ENCODE assay signal across 13 cellular contexts in the genomic region with DNA sequence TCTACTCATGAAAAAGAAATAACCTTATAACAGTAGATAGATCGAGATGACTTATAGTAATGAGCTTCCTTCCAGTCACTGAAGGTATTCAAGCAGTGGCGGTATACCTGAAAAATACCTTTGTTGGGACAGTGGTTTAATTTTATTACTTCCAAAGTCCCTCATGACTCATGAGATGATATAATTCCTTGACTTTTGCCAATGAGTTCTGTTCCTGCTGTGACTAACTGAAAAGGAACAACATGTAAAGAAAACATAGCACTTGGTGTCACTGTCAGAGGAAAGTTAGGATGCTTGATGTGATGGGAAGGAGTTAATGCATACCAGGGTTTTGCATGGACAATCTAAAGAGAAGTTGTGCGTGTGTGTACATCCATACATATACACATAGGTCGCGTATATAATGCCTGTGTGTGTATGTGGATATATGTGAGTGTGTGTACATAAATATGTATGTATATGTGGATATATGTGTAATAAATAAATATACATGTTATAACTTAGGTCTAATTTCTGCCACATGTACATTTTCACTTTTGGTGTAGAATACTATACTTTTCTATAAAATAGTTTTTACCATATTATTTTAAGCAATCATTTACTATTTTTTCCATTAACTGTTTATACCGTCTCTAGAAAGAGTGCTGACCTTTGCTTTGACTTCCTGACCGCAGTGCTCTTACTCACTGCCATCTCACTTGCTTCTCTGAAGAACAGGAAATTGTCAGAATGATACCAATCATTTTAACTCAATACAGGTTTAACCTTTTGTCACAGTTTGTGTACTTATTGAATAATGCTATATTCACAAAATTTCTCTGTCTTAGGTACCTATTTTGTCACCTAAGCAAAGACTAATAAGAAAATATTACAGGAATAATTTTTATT. TPM values are rescaled to one million over a fixed set of nuclear protein-coding genes. Genes with fewer than 3 reads are reported as not detected.
DNase-seq lines count a peak whose midpoint lies in the region; ATAC-seq and TF ChIP-seq lines count a peak whose summit lies in the region.
"Had no signal": no experiment of that assay in that cellular context is flagged by ENCODE, and none has a peak within 500 bp of the region (broad histone marks: within the 10 kb centered on the region; RNA-seq: fewer than 3 reads in every experiment).

No MANE protein-coding gene starts in this region.

- peak; percentile 100 for ATAC-seq in activated CD4-positive, CD25-positive, alpha-beta regulatory T cell treated with anti-CD3 and anti-CD28 coated beads, Interleukin-2, amount 50 U/mL, for 24 hours
- ATAC-seq: A549, sciatic nerve had no signal

- H3K9me3 ChIP-seq in skeletal muscle satellite cell (replicated peaks; ENCODE audit: low read length) = no peaks in the 10 kb centered on the region
- H3K9me3 ChIP-seq: A549, esophagus squamous epithelium had no signal

- H3K4me1 Mint-ChIP-seq in T-helper 1 cell treated with Interleukin-12 subunit alpha and Interleukin-12 subunit beta and Interleukin-4 antibody, amounts not matched to agents 30 μg/mL and 1 μg/mL, for 36 hours (ENCODE audit: low read depth) = peaks cover 31% of the 10 kb centered on the region
- H3K4me1 Mint-ChIP-seq in chondrocyte (ENCODE audit: low read depth) (peaks cover 7% of the 10 kb centered on the region), CD14-positive monocyte (no peaks in the 10 kb centered on the region), mesothelial cell of epicardium (no peaks in the 10 kb centered on the region)

- H3K4me2 ChIP-seq in skeletal muscle satellite cell (ENCODE audit: low read length) = peak overlapping the region; percentile 55
- H3K4me2 ChIP-seq: A549 had no signal

- H3K4me1 ChIP-seq in skeletal muscle satellite cell (ENCODE audit: control insufficient read depth, insufficient read depth, low read length) = peaks cover 22% of the 10 kb centered on the region
- H3K4me1 ChIP-seq: esophagus squamous epithelium had no signal

- peak overlapping the region; percentile 50 for H3K27ac Mint-ChIP-seq in T-helper 1 cell treated with Interleukin-12 subunit alpha and Interleukin-12 subunit beta and Interleukin-4 antibody, amounts not matched to agents 30 μg/mL and 1 μg/mL, for 36 hours
- H3K27ac Mint-ChIP-seq in chondrocyte (ENCODE audit: unreplicated experiment) (peak overlapping the region; percentile 58), CD14-positive monocyte (no peak overlapping the region), mesothelial cell of epicardium (no peak overlapping the region)

- H3K36me3 ChIP-seq in skeletal muscle satellite cell (ENCODE audit: insufficient read depth, low read length) = no peaks in the 10 kb centered on the region

- TF ChIP-seq CTCF in chondrocyte (IDR thresholded peaks at IDR 0.05) (no peak), CD14-positive monocyte (IDR thresholded peaks at IDR 0.05) (no peak), mesothelial cell of epicardium (IDR thresholded peaks at IDR 0.05; ENCODE audit: unreplicated experiment) (no peak)

- intact Hi-C loops in CD14-positive monocyte (cut with micrococcal nuclease) = no loop called here

- H3K27me3 Mint-ChIP-seq in T-helper 1 cell treated with Interleukin-12 subunit alpha and Interleukin-12 subunit beta and Interleukin-4 antibody, amounts not matched to agents 30 μg/mL and 1 μg/mL, for 36 hours (ENCODE audit: low read depth) = no peaks in the 10 kb centered on the region
- H3K27me3 Mint-ChIP-seq in chondrocyte (ENCODE audit: low read depth) (no peaks in the 10 kb centered on the region), CD14-positive monocyte (ENCODE audit: low read depth in 3 of 3) (peaks cover 0 to 1% (median 0%) of the 10 kb centered on the region in 3 donors), mesothelial cell of epicardium (ENCODE audit: low read depth) (no peaks in the 10 kb centered on the region)

- H3K4me3 Mint-ChIP-seq in T-helper 1 cell treated with Interleukin-12 subunit alpha and Interleukin-12 subunit beta and Interleukin-4 antibody, amounts not matched to agents 30 μg/mL and 1 μg/mL, for 36 hours = no peak overlapping the region
- H3K4me3 Mint-ChIP-seq in chondrocyte (ENCODE audit: unreplicated experiment) = no peak overlapping the region
- H3K4me3 Mint-ChIP-seq in CD14-positive monocyte = no peak overlapping the region
- H3K4me3 Mint-ChIP-seq in mesothelial cell of epicardium = no peak overlapping the region

- H3K4me3 ChIP-seq in skeletal muscle satellite cell (ENCODE audit: low read length) = no peak overlapping the region
- H3K4me3 ChIP-seq: A549, esophagus squamous epithelium, lung had no signal

- no peaks in the 10 kb centered on the region for H3K9me3 Mint-ChIP-seq in T-helper 1 cell treated with Interleukin-12 subunit alpha and Interleukin-12 subunit beta and Interleukin-4 antibody, amounts not matched to agents 30 μg/mL and 1 μg/mL, for 36 hours
- no peaks in the 10 kb centered on the region for H3K9me3 Mint-ChIP-seq in chondrocyte (ENCODE audit: low read depth)
- H3K9me3 Mint-ChIP-seq in CD14-positive monocyte = peaks cover 0 to 3% (median 0%) of the 10 kb centered on the region in 7 donors
- H3K9me3 Mint-ChIP-seq in mesothelial cell of epicardium = no peaks in the 10 kb centered on the region

- peaks cover 38% of the 10 kb centered on the region for H3K36me3 Mint-ChIP-seq in T-helper 1 cell treated with Interleukin-12 subunit alpha and Interleukin-12 subunit beta and Interleukin-4 antibody, amounts not matched to agents 30 μg/mL and 1 μg/mL, for 36 hours (ENCODE audit: low read depth)
- H3K36me3 Mint-ChIP-seq in chondrocyte (ENCODE audit: low read depth) (peaks cover 13% of the 10 kb centered on the region), CD14-positive monocyte (peaks cover 33 to 55% of the 10 kb centered on the region in 2 donors), mesothelial cell of epicardium (peaks cover 21% of the 10 kb centered on the region)

- no peaks in the 10 kb centered on the region for H3K27me3 ChIP-seq in skeletal muscle satellite cell (ENCODE audit: control insufficient read depth, insufficient read depth, low read length)
- H3K27me3 ChIP-seq: esophagus squamous epithelium had no signal

- no peak overlapping the region for H3K9ac ChIP-seq in skeletal muscle satellite cell (ENCODE audit: low read depth, low read length)

- no peak for DNase-seq in activated CD4-positive, CD25-positive, alpha-beta regulatory T cell (lab: John Stamatoyannopoulos, UW)
- no peak for DNase-seq in chondrocyte (ENCODE audit: low spot score)
- no peak for DNase-seq in GDM1 (lab: John Stamatoyannopoulos, UW)
- DNase-seq in CD14-positive monocyte (ENCODE audit: low spot score) = no peak
- no peak for DNase-seq in mesothelial cell of epicardium (ENCODE audit: low spot score in 2 of 2, unreplicated experiment in 2 of 2)
- DNase-seq: esophagus squamous epithelium, T-helper 9 cell had no signal

RNA-seq across cellular contexts. Expression of a gene that starts 12.6 kb away (rescaled TPM):
- total RNA-seq in chondrocyte (61.3 to 90.3 TPM (median 79.9 TPM) in 3 replicates), mesothelial cell of epicardium (52.0 to 53.1 TPM (median 52.8 TPM) in 3 replicates)
- total RNA-seq in skeletal muscle satellite cell (2012; rRNA removed) = 35.6 and 42.3 TPM in 2 replicates
- polyA plus RNA-seq in CD14-positive monocyte = 10 to 100 TPM; 32.4 to 44.2 TPM

RNA-seq across cellular contexts. Expression of a gene that starts 14.9 kb away (rescaled TPM):
- total RNA-seq in chondrocyte (27.2 to 31.2 TPM (median 30.8 TPM) in 3 replicates), mesothelial cell of epicardium (24.8 to 26.4 TPM (median 25.9 TPM) in 3 replicates)
- 23.6 and 24.9 TPM in 2 replicates for total RNA-seq in skeletal muscle satellite cell (2012; rRNA removed)
- polyA plus RNA-seq in CD14-positive monocyte = 10 to 100 TPM; 29.8 to 44.9 TPM

RNA-seq across cellular contexts. Expression of a gene that starts 15.0 kb away (rescaled TPM):
- total RNA-seq in chondrocyte = 2.1 to 2.8 TPM (median 2.5 TPM) in 3 replicates
- total RNA-seq in skeletal muscle satellite cell (2012; rRNA removed) = 2.3 and 2.8 TPM in 2 replicates
- 1 to 10 TPM; 2.7 to 3.2 TPM for polyA plus RNA-seq in CD14-positive monocyte
- total RNA-seq in mesothelial cell of epicardium = 2.1 to 2.5 TPM (median 2.1 TPM) in 3 replicates

Comparison
In these comparisons a context has a peak if more than half of its experiments do, and no peak if none do; other contexts are left out.
1. H3K27ac Mint-ChIP-seq: peak in T-helper 1 cell treated with Interleukin-12 subunit alpha and Interleukin-12 subunit beta and Interleukin-4 antibody, amounts not matched to agents 30 μg/mL and 1 μg/mL, for 36 hours (single experiment) and chondrocyte (single experiment); none in CD14-positive monocyte (0 of 7) and mesothelial cell of epicardium (single experiment).